In genomic region chr17:45693792-45694191, GRCh38 we compare ENCODE assay signal across 11 cellular contexts.
"Had no signal": no experiment of that assay in that cellular context is flagged by ENCODE, and none has a peak within 500 bp of the region (broad histone marks: within the 10 kb centered on the region; RNA-seq: fewer than 3 reads in every experiment).

No MANE protein-coding gene starts in this region.

- H3K4me3 ChIP-seq: GM23248, GM23338, HAP-1 had no signal

- H3K9me3 ChIP-seq: HAP-1 had no signal

- H3K36me3 ChIP-seq: HAP-1 had no signal

- H3K27ac ChIP-seq: GM23248 had no signal

- H2AFZ ChIP-seq: GM23248, GM23338 had no signal

- ATAC-seq: GM23338, HCT116 had no signal

- DNase-seq: GM23248, GOT3, H7, H9, HCEC 1CT, HFFc6 had no signal

- H3K4me1 ChIP-seq: HAP-1 had no signal

- FAIRE-seq: H1, H54 had no signal

- H3K9ac ChIP-seq: GM23248 had no signal

- H3K4me2 ChIP-seq: GM23338 had no signal
